13 cellular contexts compared by ENCODE assay signal in genomic region chr6:133892444-133893323, GRCh38. TPM values are rescaled to one million over a fixed set of nuclear protein-coding genes. Genes with fewer than 3 reads are reported as not detected.
DNase-seq lines count a peak whose midpoint lies in the region; ATAC-seq and TF ChIP-seq lines count a peak whose summit lies in the region.
"Had no signal": no experiment of that assay in that cellular context is flagged by ENCODE, and none has a peak within 500 bp of the region (broad histone marks: within the 10 kb centered on the region; RNA-seq: fewer than 3 reads in every experiment).

No MANE protein-coding gene starts in this region.

- H3K4me3 Mint-ChIP-seq in natural killer cell (peak overlapping the region; percentile 7), mesothelial cell of epicardium (peak overlapping the region; percentile 53)
- H3K4me3 Mint-ChIP-seq in natural killer cell treated with Interleukin-12 subunit alpha and Interleukin-12 subunit beta and Interleukin-15 and Interleukin-18, amount 100 ng/mL, for 72 hours: no peak overlapping the region
- H3K4me3 Mint-ChIP-seq: activated CD4-positive, alpha-beta memory T cell treated with anti-CD3 and anti-CD28 coated beads for 36 hours had no signal

- H3K27ac Mint-ChIP-seq in natural killer cell (no peak overlapping the region), mesothelial cell of epicardium (peak overlapping the region; percentile 77)
- H3K27ac Mint-ChIP-seq in natural killer cell treated with Interleukin-12 subunit alpha and Interleukin-12 subunit beta and Interleukin-15 and Interleukin-18, amount 100 ng/mL, for 72 hours: no peak overlapping the region
- H3K27ac Mint-ChIP-seq: activated CD4-positive, alpha-beta memory T cell treated with anti-CD3 and anti-CD28 coated beads for 36 hours had no signal

- H3K27me3 Mint-ChIP-seq in natural killer cell (ENCODE audit: low read depth in 2 of 2): peaks cover 80 to 100% of the 10 kb centered on the region in 2 donors
- peaks cover 65 to 91% of the 10 kb centered on the region in 2 donors for H3K27me3 Mint-ChIP-seq in natural killer cell treated with Interleukin-12 subunit alpha and Interleukin-12 subunit beta and Interleukin-15 and Interleukin-18, amount 100 ng/mL, for 72 hours
- H3K27me3 Mint-ChIP-seq in mesothelial cell of epicardium (ENCODE audit: low read depth): peaks cover 98% of the 10 kb centered on the region

- no peaks in the 10 kb centered on the region for H3K9me3 ChIP-seq in colonic mucosa
- H3K9me3 ChIP-seq: ascending aorta, suprapubic skin had no signal

- H3K36me3 Mint-ChIP-seq in natural killer cell (no peaks in the 10 kb centered on the region), mesothelial cell of epicardium (no peaks in the 10 kb centered on the region)
- H3K36me3 Mint-ChIP-seq in natural killer cell treated with Interleukin-12 subunit alpha and Interleukin-12 subunit beta and Interleukin-15 and Interleukin-18, amount 100 ng/mL, for 72 hours: peaks cover 4% of the 10 kb centered on the region
- H3K36me3 Mint-ChIP-seq: activated CD4-positive, alpha-beta memory T cell treated with anti-CD3 and anti-CD28 coated beads for 36 hours had no signal

- peaks cover 86% of the 10 kb centered on the region for H3K27me3 ChIP-seq in colonic mucosa

- H3K4me1 Mint-ChIP-seq in natural killer cell (peaks cover 20 to 26% of the 10 kb centered on the region in 2 donors), mesothelial cell of epicardium (peaks cover 61% of the 10 kb centered on the region)
- peaks cover 15 to 30% of the 10 kb centered on the region in 2 donors for H3K4me1 Mint-ChIP-seq in natural killer cell treated with Interleukin-12 subunit alpha and Interleukin-12 subunit beta and Interleukin-15 and Interleukin-18, amount 100 ng/mL, for 72 hours (ENCODE audit: low read depth in 2 of 2)

- DNase-seq in natural killer cell: no peak
- DNase-seq in natural killer cell treated with Interleukin-12 subunit alpha and Interleukin-12 subunit beta and Interleukin-15 and Interleukin-18, amount 100 ng/mL, for 72 hours (ENCODE audit: low spot score): no peak
- no peak for DNase-seq in colonic mucosa
- DNase-seq in mesothelial cell of epicardium (ENCODE audit: low spot score in 2 of 2, unreplicated experiment in 2 of 2): no peak
- no peak for DNase-seq in stimulated activated CD4-positive, alpha-beta T cell treated with anti-CD3 and anti-CD28 coated beads, Interleukin-4, amount 100 ng/mL, for 4 hours
- DNase-seq: activated CD4-positive, alpha-beta memory T cell treated with anti-CD3 and anti-CD28 coated beads for 36 hours; SIG-M5 had no signal

- intact Hi-C loops in natural killer cell (cut with micrococcal nuclease) (no loop called here), colonic mucosa (cut with DNase I) (no loop called here)

- WGBS in urinary bladder: 7% methylated on average over 38 of the region's 38 CpGs

- no peaks in the 10 kb centered on the region for H3K36me3 ChIP-seq in colonic mucosa
- no peaks in the 10 kb centered on the region for H3K36me3 ChIP-seq in urinary bladder (ENCODE audit: insufficient read depth)
- H3K36me3 ChIP-seq: ascending aorta, suprapubic skin had no signal

- H3K9ac ChIP-seq in colonic mucosa (ENCODE audit: low read depth in 2 of 2, low read length in 2 of 2): peak overlapping the region in 1 of 2 donors; percentile 62

- H3K4me3 ChIP-seq in colonic mucosa (peak overlapping the region; percentile 9), urinary bladder (ENCODE audit: low read depth, low read length) (peak overlapping the region; percentile 51)
- H3K4me3 ChIP-seq: GM12878 had no signal

- H3K4me1 ChIP-seq in colonic mucosa (no peaks in the 10 kb centered on the region), urinary bladder (ENCODE audit: insufficient read depth) (no peaks in the 10 kb centered on the region)

- no peaks in the 10 kb centered on the region for H3K9me3 Mint-ChIP-seq in natural killer cell
- H3K9me3 Mint-ChIP-seq in natural killer cell treated with Interleukin-12 subunit alpha and Interleukin-12 subunit beta and Interleukin-15 and Interleukin-18, amount 100 ng/mL, for 72 hours: no peaks in the 10 kb centered on the region
- H3K9me3 Mint-ChIP-seq in mesothelial cell of epicardium: no peaks in the 10 kb centered on the region
- H3K9me3 Mint-ChIP-seq: activated CD4-positive, alpha-beta memory T cell treated with anti-CD3 and anti-CD28 coated beads for 36 hours had no signal

- peak overlapping the region; percentile 57 for H3K27ac ChIP-seq in colonic mucosa
- peak overlapping the region; percentile 48 for H3K27ac ChIP-seq in urinary bladder (ENCODE audit: low read depth)
- H3K27ac ChIP-seq: ascending aorta, suprapubic skin had no signal

- TF ChIP-seq CTCF in natural killer cell (IDR thresholded peaks at IDR 0.05) (no peak), colonic mucosa (IDR thresholded peaks at IDR 0.05) (no peak), mesothelial cell of epicardium (IDR thresholded peaks at IDR 0.05; ENCODE audit: unreplicated experiment) (no peak)

- no peak for ATAC-seq in natural killer cell
- no peak for ATAC-seq in natural killer cell treated with Interleukin-12 subunit alpha and Interleukin-12 subunit beta and Interleukin-15 and Interleukin-18, amount 100 ng/mL, for 72 hours
- no peak for ATAC-seq in GM18868 (IDR thresholded peaks at IDR 0.05; ENCODE audit: unreplicated experiment)
- no peak for ATAC-seq in GM18505 (IDR thresholded peaks at IDR 0.05; ENCODE audit: unreplicated experiment)
- ATAC-seq: GM12878 had no signal

- TF ChIP-seq POLR2A in GM18505 (IDR thresholded peaks at IDR 0.05; ENCODE audit: borderline replicate concordance, extremely low read depth, insufficient read depth, insufficient read length): no peak

RNA-seq across cellular contexts. Expression of gene TCF21, which starts 3.8 kb away (rescaled TPM):
- total RNA-seq in natural killer cell (not detected), colonic mucosa (1 to 10 TPM; 4.4 to 5.1 TPM), mesothelial cell of epicardium (4.7 to 5.3 TPM (median 5.0 TPM) in 3 replicates), urinary bladder (25.3 TPM)
- total RNA-seq in natural killer cell treated with Interleukin-12 subunit alpha and Interleukin-12 subunit beta and Interleukin-15 and Interleukin-18, amount 100 ng/mL, for 72 hours: not detected
- polyA plus RNA-seq in urinary bladder: 25.6 TPM
- total RNA-seq: activated CD4-positive, alpha-beta memory T cell treated with anti-CD3 and anti-CD28 coated beads for 36 hours; suprapubic skin had no signal
- polyA plus RNA-seq: GM12878 had no signal
